In the genomic region with DNA sequence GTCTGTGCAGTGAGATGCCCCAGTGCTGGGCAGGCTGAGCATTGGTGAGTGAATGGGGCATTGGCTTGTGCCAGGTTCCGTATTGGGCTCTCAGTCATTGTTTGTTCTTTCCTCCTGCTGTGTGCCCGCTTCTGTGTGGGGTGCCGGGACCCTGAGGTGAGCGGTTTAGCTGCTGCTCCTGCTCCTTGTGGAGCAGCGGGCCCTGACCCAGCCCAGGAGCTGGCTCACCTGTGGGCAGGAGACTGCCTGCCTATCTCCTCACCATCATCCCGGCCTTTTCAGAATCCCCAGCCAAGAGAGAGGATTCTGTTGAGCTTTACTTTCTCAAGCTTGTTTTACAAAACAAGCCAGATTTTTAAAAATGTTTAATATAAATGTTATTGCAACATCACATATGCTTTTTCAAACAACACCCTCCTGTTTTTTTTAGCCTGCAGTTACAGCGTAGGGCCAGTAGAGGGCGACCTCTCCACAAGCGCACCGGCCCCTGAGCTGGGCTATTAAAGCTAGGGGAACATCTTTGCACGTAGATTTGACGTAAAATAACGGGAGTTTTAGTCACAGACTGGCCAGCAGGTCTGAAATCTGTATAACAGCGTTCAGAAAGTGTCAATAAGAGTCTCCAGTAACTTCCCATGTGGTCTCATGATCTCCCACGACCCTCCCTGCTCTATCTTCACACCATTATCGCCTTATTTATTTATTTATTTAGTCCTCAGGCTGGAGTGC, we compare ENCODE assay signal across 8 cellular contexts. TPM values are rescaled to one million over a fixed set of nuclear protein-coding genes. Genes with fewer than 3 reads are reported as not detected.
A peak's percentile ranks its signal among the peaks of the same experiment; 100 is the strongest.
DNase-seq lines count a peak whose midpoint lies in the region; ATAC-seq, FAIRE-seq and TF ChIP-seq lines count a peak whose summit lies in the region.

No MANE protein-coding gene starts in this region.

- peak; percentile 100 for TF ChIP-seq CTCF in LNCAP (IDR thresholded peaks at IDR 0.05)
- TF ChIP-seq CTCF in RWPE1 (conservative IDR thresholded peaks at IDR 0.05; ENCODE audit: low read depth) = peak; percentile 98

- intact Hi-C loops in activated T-helper 2 cell treated with anti-CD3 and anti-CD28 coated beads, Interferon-gamma antibody, Interleukin-2, Interleukin-4, amounts not matched to agents 10 μg/mL and 5 μg/mL and 100 μg/mL, durations not matched to agents 14 hours and 24 hours and 36 hours (cut with micrococcal nuclease) = loop anchor here (1.0 kb wide), 3 partner anchors 25 to 310 kb away; partner anchors contain the start of gene RELT

- FAIRE-seq in frontal cortex (lab: Jason Lieb, UNC) = peak; percentile 56

- POLR2A ChIA-PET in RWPE1 (lab: Yijun Ruan, JAX; ENCODE audit: low non-redundant PET) = no interaction called here

- ATAC-seq in HG02610 (IDR thresholded peaks at IDR 0.05; ENCODE audit: unreplicated experiment) (no peak), HG03571 (IDR thresholded peaks at IDR 0.05; ENCODE audit: unreplicated experiment) (no peak)

- peaks cover 4% of the 10 kb centered on the region for H3K27me3 Mint-ChIP-seq in activated T-helper 2 cell treated with anti-CD3 and anti-CD28 coated beads, Interferon-gamma antibody, Interleukin-2, Interleukin-4, amounts not matched to agents 10 μg/mL and 5 μg/mL and 100 μg/mL, durations not matched to agents 14 hours and 24 hours and 36 hours (ENCODE audit: low read depth)

- H3K27ac ChIP-seq in RWPE1 = peak overlapping the region; percentile 38

- H3K4me3 Mint-ChIP-seq in activated T-helper 2 cell treated with anti-CD3 and anti-CD28 coated beads, Interferon-gamma antibody, Interleukin-2, Interleukin-4, amounts not matched to agents 10 μg/mL and 5 μg/mL and 100 μg/mL, durations not matched to agents 14 hours and 24 hours and 36 hours (ENCODE audit: low read depth) = no peak overlapping the region

- no peaks in the 10 kb centered on the region for H3K9me3 Mint-ChIP-seq in activated T-helper 2 cell treated with anti-CD3 and anti-CD28 coated beads, Interferon-gamma antibody, Interleukin-2, Interleukin-4, amounts not matched to agents 10 μg/mL and 5 μg/mL and 100 μg/mL, durations not matched to agents 14 hours and 24 hours and 36 hours

- no peaks in the 10 kb centered on the region for H3K36me3 Mint-ChIP-seq in activated T-helper 2 cell treated with anti-CD3 and anti-CD28 coated beads, Interferon-gamma antibody, Interleukin-2, Interleukin-4, amounts not matched to agents 10 μg/mL and 5 μg/mL and 100 μg/mL, durations not matched to agents 14 hours and 24 hours and 36 hours (ENCODE audit: low read depth)

- CTCF ChIA-PET in RWPE1 (lab: Yijun Ruan, JAX) = interaction anchor here (0.6 to 3.3 kb wide), 28 partner anchors 9 to 333 kb away, joined by 3 to 25 read pairs (median 6); partner anchors contain the start of gene ARHGEF17

- H3K27ac Mint-ChIP-seq in activated T-helper 2 cell treated with anti-CD3 and anti-CD28 coated beads, Interferon-gamma antibody, Interleukin-2, Interleukin-4, amounts not matched to agents 10 μg/mL and 5 μg/mL and 100 μg/mL, durations not matched to agents 14 hours and 24 hours and 36 hours = no peak overlapping the region

- H3K4me1 Mint-ChIP-seq in activated T-helper 2 cell treated with anti-CD3 and anti-CD28 coated beads, Interferon-gamma antibody, Interleukin-2, Interleukin-4, amounts not matched to agents 10 μg/mL and 5 μg/mL and 100 μg/mL, durations not matched to agents 14 hours and 24 hours and 36 hours (ENCODE audit: low read depth) = peaks cover 35% of the 10 kb centered on the region

- DNase-seq in DMS79 treated with DMSO at 0.1 percent for 48 hours (lab: John Stamatoyannopoulos, UW) (peak; percentile 78), RWPE1 (ENCODE audit: low spot score) (peak; percentile 84), frontal cortex (ENCODE audit: low spot score in 2 of 2) (peak; percentile 73 to 82), pons (ENCODE audit: low spot score) (peak; percentile 66)
- peak; percentile 60 for DNase-seq in activated T-helper 2 cell treated with anti-CD3 and anti-CD28 coated beads, Interferon-gamma antibody, Interleukin-2, Interleukin-4, amounts not matched to agents 10 μg/mL and 5 μg/mL and 100 μg/mL, durations not matched to agents 14 hours and 24 hours and 36 hours (ENCODE audit: low spot score)

RNA-seq across cellular contexts. Expression of gene RELT, which starts 25.1 kb away (rescaled TPM):
- total RNA-seq in activated T-helper 2 cell treated with anti-CD3 and anti-CD28 coated beads, Interferon-gamma antibody, Interleukin-2, Interleukin-4, amounts not matched to agents 10 μg/mL and 5 μg/mL and 100 μg/mL, durations not matched to agents 14 hours and 24 hours and 36 hours = 33.5 and 34.5 TPM in 2 replicates
- total RNA-seq in frontal cortex = 2.0 TPM

RNA-seq across cellular contexts. Expression of gene ARHGEF17, which starts 43.0 kb away (rescaled TPM):
- total RNA-seq in activated T-helper 2 cell treated with anti-CD3 and anti-CD28 coated beads, Interferon-gamma antibody, Interleukin-2, Interleukin-4, amounts not matched to agents 10 μg/mL and 5 μg/mL and 100 μg/mL, durations not matched to agents 14 hours and 24 hours and 36 hours = 0.09 and 0.30 TPM in 2 replicates
- 16.3 TPM for total RNA-seq in frontal cortex

Comparison
In these comparisons a context has a peak if more than half of its experiments do, and no peak if none do; other contexts are left out.
1. RNA of gene RELT, which starts 25.1 kb away (total RNA-seq): 33.5 to 34.5 TPM in activated T-helper 2 cell treated with anti-CD3 and anti-CD28 coated beads, Interferon-gamma antibody, Interleukin-2, Interleukin-4, amounts not matched to agents 10 μg/mL and 5 μg/mL and 100 μg/mL, durations not matched to agents 14 hours and 24 hours and 36 hours; 2.0 TPM in frontal cortex (single experiment); every median in the first group is over 10 times any median in the second.
2. RNA of gene ARHGEF17, which starts 43.0 kb away (total RNA-seq): 16.3 TPM in frontal cortex (single experiment); 0.09 to 0.30 TPM in activated T-helper 2 cell treated with anti-CD3 and anti-CD28 coated beads, Interferon-gamma antibody, Interleukin-2, Interleukin-4, amounts not matched to agents 10 μg/mL and 5 μg/mL and 100 μg/mL, durations not matched to agents 14 hours and 24 hours and 36 hours; every median in the first group is over 10 times any median in the second.
3. Peak in every context shown above with its lines, with median percentiles within 50 percentile points of each other: DNase-seq.